In the genomic region with DNA sequence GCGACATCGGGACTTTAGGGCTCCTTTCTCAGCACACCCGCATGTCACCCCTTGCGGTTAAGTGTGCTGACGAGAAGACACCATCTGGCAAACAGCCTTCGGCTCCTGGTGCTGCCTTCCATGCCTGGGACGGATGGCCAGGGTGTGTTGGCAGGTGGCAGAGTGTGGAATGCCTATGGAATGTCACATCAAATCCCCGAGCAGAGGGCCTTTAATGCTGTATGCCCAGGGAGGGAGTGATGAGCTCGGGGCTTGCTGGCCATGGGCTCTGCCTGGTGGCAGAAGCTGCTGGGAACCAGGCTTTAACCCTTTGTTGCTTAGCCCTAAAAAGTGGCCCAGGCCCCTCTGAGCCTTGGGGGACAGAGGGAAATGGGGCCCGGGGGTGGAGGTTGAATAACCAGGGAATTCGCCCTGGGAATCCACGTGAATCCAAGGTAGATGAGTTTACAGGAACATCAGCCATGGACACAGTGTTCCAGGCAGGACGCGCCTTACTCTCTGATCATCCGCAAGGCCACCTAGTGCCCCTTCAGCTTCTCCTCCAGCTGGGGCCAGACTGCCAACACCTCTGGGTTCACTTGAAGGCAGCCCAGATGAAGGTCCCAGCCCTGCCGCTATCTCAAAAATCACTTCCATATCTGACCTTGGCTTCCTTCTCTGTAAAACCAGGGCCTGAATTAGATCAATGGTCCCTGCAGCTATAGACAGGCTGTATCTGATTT, we compare ENCODE assay signal across 27 cellular contexts. TPM values are rescaled to one million over a fixed set of nuclear protein-coding genes. Genes with fewer than 3 reads are reported as not detected.
DNase-seq lines count a peak whose midpoint lies in the region; ATAC-seq and TF ChIP-seq lines count a peak whose summit lies in the region.
"Had no signal": no experiment of that assay in that cellular context is flagged by ENCODE, and none has a peak within 500 bp of the region (broad histone marks: within the 10 kb centered on the region; RNA-seq: fewer than 3 reads in every experiment).

No MANE protein-coding gene starts in this region.

- no peaks in the 10 kb centered on the region for H3K9me3 ChIP-seq in heart right ventricle
- no peaks in the 10 kb centered on the region for H3K9me3 ChIP-seq in psoas muscle
- H3K9me3 ChIP-seq: uterus had no signal

- intact Hi-C loops in heart right ventricle (cut with DNase I): loop anchor here in 5 of 10 donors (5.0 to 10.0 kb wide), 2 partner anchors 58 to 190 kb away; no protein-coding TSS in a partner anchor
- intact Hi-C loops in psoas muscle (cut with DNase I): loop anchor here in 1 of 2 donors (5.0 kb wide), 1 partner anchor 58 kb away; no protein-coding TSS in a partner anchor

- H3K36me3 ChIP-seq in heart right ventricle: peaks cover 0 to 75% (median 14%) of the 10 kb centered on the region in 9 donors
- peaks cover 0 to 97% of the 10 kb centered on the region in 2 donors for H3K36me3 ChIP-seq in psoas muscle (ENCODE audit: insufficient read depth in 1 of 2, low read depth in 1 of 2)
- H3K36me3 ChIP-seq: uterus had no signal

- peaks cover 2 to 6% of the 10 kb centered on the region in 2 donors for H3K36me3 Mint-ChIP-seq in activated T-cell treated with anti-CD3 and anti-CD28 coated beads, Interleukin-2, amount 50 U/mL, for 72 hours (ENCODE audit: insufficient read depth in 2 of 2)
- H3K36me3 Mint-ChIP-seq: brain; CD4-positive, CD25-positive, alpha-beta regulatory T cell; naive thymus-derived CD8-positive, alpha-beta T cell had no signal

- DNase-seq in NCI-H1694 treated with DMSO at 0.1 percent for 48 hours (lab: John Stamatoyannopoulos, UW) (peak; percentile 74), SW480 (ENCODE audit: low spot score) (peak; percentile 61), heart right ventricle (no peak), psoas muscle (peak; percentile 64 to 81), NCI-H510A (lab: John Stamatoyannopoulos, UW) (no peak), medulla oblongata (ENCODE audit: extremely low spot score) (no peak)
- DNase-seq in activated T-cell treated with anti-CD3 and anti-CD28 coated beads, Interleukin-2, amount 50 U/mL, for 72 hours: no peak
- DNase-seq: activated CD4-positive, alpha-beta T cell treated with anti-CD3 and anti-CD28 coated beads for 4 hours; activated T-cell treated with anti-CD3 and anti-CD28 coated beads, Interleukin-2, amount 50 U/mL, for 48 hours; CD4-positive, CD25-positive, alpha-beta regulatory T cell; effector memory CD4-positive, alpha-beta T cell; mesendoderm; naive thymus-derived CD8-positive, alpha-beta T cell; NCI-H1105 treated with DMSO at 0.1 percent for 48 hours; NCI-H526 treated with DMSO at 0.1 percent for 48 hours; stimulated activated CD4-positive, alpha-beta T cell treated with anti-CD3 and anti-CD28 coated beads, Interleukin-2, amount 100 ng/mL, for 24 hours; SW 1271; uterus had no signal

- H3K4me3 ChIP-seq in heart right ventricle (no peak overlapping the region), psoas muscle (no peak overlapping the region)
- H3K4me3 ChIP-seq: uterus had no signal

- ATAC-seq in heart right ventricle (peak in 7 of 8 donors; percentile 15 to 68 (median 52)), psoas muscle (peak; percentile 36 to 64 (median 52))
- no peak for ATAC-seq in activated T-cell treated with anti-CD3 and anti-CD28 coated beads, Interleukin-2, amount 50 U/mL, for 72 hours (replicated peaks in 1 of 2)
- ATAC-seq: activated naive CD4-positive, alpha-beta T cell treated with anti-CD3 and anti-CD28 coated beads, Interleukin-2, amount 50 U/mL, for 72 hours; esophagus mucosa; naive thymus-derived CD8-positive, alpha-beta T cell; stimulated activated effector memory CD8-positive, alpha-beta T cell treated with anti-CD3 and anti-CD28 coated beads, Interleukin-12 subunit alpha, Interleukin-12 subunit beta, amount 100 ng/mL, for 72 hours had no signal

- WGBS in heart right ventricle, 2 donors: 54 to 64% methylated on average over 16 of the region's 16 CpGs
- WGBS in psoas muscle, 3 donors: 32 to 41% (median 36%) methylated on average over 16 of the region's 16 CpGs

- TF ChIP-seq CTCF in heart right ventricle (IDR thresholded peaks at IDR 0.05): no peak
- no peak for TF ChIP-seq CTCF in psoas muscle (IDR thresholded peaks at IDR 0.05)

- H3K27me3 ChIP-seq in heart right ventricle: peaks cover 0 to 8% (median under 1%) of the 10 kb centered on the region in 7 donors
- H3K27me3 ChIP-seq in psoas muscle (ENCODE audit: insufficient read depth in 3 of 3, low read length in 2 of 3): no peaks in the 10 kb centered on the region
- H3K27me3 ChIP-seq: uterus had no signal

- peaks cover 29% of the 10 kb centered on the region for H3K4me1 Mint-ChIP-seq in activated T-cell treated with anti-CD3 and anti-CD28 coated beads, Interleukin-2, amount 50 U/mL, for 72 hours (ENCODE audit: low read depth)

- H3K27ac Mint-ChIP-seq in activated T-cell treated with anti-CD3 and anti-CD28 coated beads, Interleukin-2, amount 50 U/mL, for 72 hours: no peak overlapping the region
- H3K27ac Mint-ChIP-seq: brain; CD4-positive, CD25-positive, alpha-beta regulatory T cell; naive thymus-derived CD8-positive, alpha-beta T cell; stimulated activated effector memory CD8-positive, alpha-beta T cell treated with anti-CD3 and anti-CD28 coated beads, Interleukin-12 subunit alpha, Interleukin-12 subunit beta, amount 100 ng/mL, for 72 hours had no signal

- H3K4me3 Mint-ChIP-seq in activated T-cell treated with anti-CD3 and anti-CD28 coated beads, Interleukin-2, amount 50 U/mL, for 72 hours: no peak overlapping the region
- H3K4me3 Mint-ChIP-seq: brain; CD4-positive, CD25-positive, alpha-beta regulatory T cell; naive thymus-derived CD8-positive, alpha-beta T cell; stimulated activated effector memory CD8-positive, alpha-beta T cell treated with anti-CD3 and anti-CD28 coated beads, Interleukin-12 subunit alpha, Interleukin-12 subunit beta, amount 100 ng/mL, for 72 hours had no signal

- H3K9me3 Mint-ChIP-seq in activated T-cell treated with anti-CD3 and anti-CD28 coated beads, Interleukin-2, amount 50 U/mL, for 72 hours: no peaks in the 10 kb centered on the region
- H3K9me3 Mint-ChIP-seq: activated naive CD4-positive, alpha-beta T cell treated with anti-CD3 and anti-CD28 coated beads, Interleukin-2, amount 50 U/mL, for 72 hours; CD4-positive, CD25-positive, alpha-beta regulatory T cell; naive thymus-derived CD8-positive, alpha-beta T cell; stimulated activated effector memory CD8-positive, alpha-beta T cell treated with anti-CD3 and anti-CD28 coated beads, Interleukin-12 subunit alpha, Interleukin-12 subunit beta, amount 100 ng/mL, for 72 hours had no signal

- peaks cover 0 to 49% (median 15%) of the 10 kb centered on the region in 9 donors for H3K4me1 ChIP-seq in heart right ventricle
- H3K4me1 ChIP-seq in psoas muscle: peaks cover 96% of the 10 kb centered on the region
- H3K4me1 ChIP-seq: parathyroid adenoma, uterus had no signal

- H3K27me3 Mint-ChIP-seq in activated T-cell treated with anti-CD3 and anti-CD28 coated beads, Interleukin-2, amount 50 U/mL, for 72 hours (ENCODE audit: low read depth): no peaks in the 10 kb centered on the region
- H3K27me3 Mint-ChIP-seq: CD4-positive, CD25-positive, alpha-beta regulatory T cell had no signal

- H3K27ac ChIP-seq in heart right ventricle: peak overlapping the region in 7 of 10 donors; percentile 2 to 74 (median 53)
- H3K27ac ChIP-seq in psoas muscle: peak overlapping the region; percentile 98
- H3K27ac ChIP-seq: HL-60, parathyroid adenoma, uterus had no signal

RNA-seq across cellular contexts. Expression of a gene that starts 17.4 kb away (rescaled TPM):
- total RNA-seq in heart right ventricle (not detected), psoas muscle (not detected)
- polyA plus RNA-seq in heart right ventricle (not detected), psoas muscle (under 1 TPM in 2 of 3 donors, not detected in 1; 0.14 to 0.32 TPM)
- total RNA-seq in activated T-cell treated with anti-CD3 and anti-CD28 coated beads, Interleukin-2, amount 50 U/mL, for 72 hours: not detected
- total RNA-seq: activated CD8-positive, alpha-beta memory T cell treated with anti-CD3 and anti-CD28 coated beads for 36 hours; activated naive CD4-positive, alpha-beta T cell treated with anti-CD3 and anti-CD28 coated beads, Interleukin-2, amount 50 U/mL, for 72 hours; CD4-positive, CD25-positive, alpha-beta regulatory T cell; esophagus mucosa; H4; naive thymus-derived CD8-positive, alpha-beta T cell had no signal
- polyA plus RNA-seq: CD4-positive, CD25-positive, alpha-beta regulatory T cell; naive thymus-derived CD8-positive, alpha-beta T cell had no signal

RNA-seq across cellular contexts. Expression of a gene that starts 31.9 kb away (rescaled TPM):
- total RNA-seq in heart right ventricle: 100 to 1,000 TPM in 9 of 10 donors, 10 to 100 TPM in 1; 85.7 to 253 (median 168) TPM
- 100 to 1,000 TPM in 1 of 2 donors, 10 to 100 TPM in 1; 19.6 to 374 TPM for polyA plus RNA-seq in heart right ventricle
- total RNA-seq in psoas muscle: 100 to 1,000 TPM; 148 to 443 (median 252) TPM
- 100 to 1,000 TPM in 2 of 3 donors, 10 to 100 TPM in 1; 41.2 to 460 (median 217) TPM for polyA plus RNA-seq in psoas muscle
- total RNA-seq in activated T-cell treated with anti-CD3 and anti-CD28 coated beads, Interleukin-2, amount 50 U/mL, for 72 hours: 10 to 100 TPM; 43.3 to 45.6 TPM
- total RNA-seq: H4, temporal lobe had no signal

RNA-seq across cellular contexts. Expression of a gene that starts 52.6 kb away (rescaled TPM):
- 1 to 10 TPM in 3 of 10 donors, under 1 TPM in 6, not detected in 1; 0.40 to 1.6 (median 0.75) TPM for total RNA-seq in heart right ventricle
- 1 to 10 TPM in 1 of 2 donors, not detected in 1; 1.3 TPM for polyA plus RNA-seq in heart right ventricle
- total RNA-seq in psoas muscle: 1 to 10 TPM in 3 of 4 donors, under 1 TPM in 1; 0.71 to 3.9 (median 2.2) TPM
- polyA plus RNA-seq in psoas muscle: under 1 TPM; 0.04 to 0.69 (median 0.61) TPM
- 1 to 10 TPM; 1.6 to 2.2 TPM for total RNA-seq in activated T-cell treated with anti-CD3 and anti-CD28 coated beads, Interleukin-2, amount 50 U/mL, for 72 hours
- total RNA-seq: activated CD8-positive, alpha-beta memory T cell treated with anti-CD3 and anti-CD28 coated beads for 36 hours; CD4-positive, CD25-positive, alpha-beta regulatory T cell; esophagus mucosa; H4; naive thymus-derived CD8-positive, alpha-beta T cell; temporal lobe; uterus had no signal
- polyA plus RNA-seq: CD4-positive, CD25-positive, alpha-beta regulatory T cell; naive thymus-derived CD8-positive, alpha-beta T cell had no signal

Comparison
In these comparisons a context has a peak if more than half of its experiments do, and no peak if none do; other contexts are left out.
1. DNase-seq: peak in NCI-H1694 treated with DMSO at 0.1 percent for 48 hours (single experiment), SW480 (single experiment) and psoas muscle (2 of 2); none in heart right ventricle (0 of 2), NCI-H510A (single experiment), activated T-cell treated with anti-CD3 and anti-CD28 coated beads, Interleukin-2, amount 50 U/mL, for 72 hours (0 of 2) and medulla oblongata (single experiment).
2. ATAC-seq: peak in heart right ventricle (7 of 8) and psoas muscle (4 of 4); none in activated T-cell treated with anti-CD3 and anti-CD28 coated beads, Interleukin-2, amount 50 U/mL, for 72 hours (0 of 2).